ENCODE assay signal across 7 cellular contexts in genomic region chr3:141399979-141400971, GRCh38. TPM values are rescaled to one million over a fixed set of nuclear protein-coding genes. Genes with fewer than 3 reads are reported as not detected.
DNase-seq lines count a peak whose midpoint lies in the region; ATAC-seq and TF ChIP-seq lines count a peak whose summit lies in the region.

No MANE protein-coding gene starts in this region.

- peaks cover 0 to 4% (median 0%) of the 10 kb centered on the region in 6 donors for H3K9me3 Mint-ChIP-seq in immature natural killer cell
- peaks cover 5 to 7% of the 10 kb centered on the region in 2 donors for H3K9me3 Mint-ChIP-seq in stimulated activated naive B cell treated with anti-CD40 and anti-IgM and Interleukin-4, amounts not matched to agents 10 μg/mL and 1 μg/mL and 100 μg/mL, for 72 hours

- no peak overlapping the region for H3K4me2 ChIP-seq in smooth muscle cell

- no peak overlapping the region for H2AFZ ChIP-seq in smooth muscle cell (ENCODE audit: low read depth)

- 82% methylated on average over 5 of the region's 5 CpGs for WGBS in smooth muscle cell (ENCODE audit: low lambda C conversion rate)

- peaks cover 3% of the 10 kb centered on the region for H3K79me2 ChIP-seq in smooth muscle cell (ENCODE audit: low read depth)

- peak overlapping the region; percentile 96 for H3K27ac ChIP-seq in RWPE2 (ENCODE audit: poor library complexity, severe bottlenecking)
- no peak overlapping the region for H3K27ac ChIP-seq in smooth muscle cell (ENCODE audit: low read depth)

- H3K36me3 ChIP-seq in RWPE2 (ENCODE audit: low read depth) (peaks cover 50% of the 10 kb centered on the region), smooth muscle cell (ENCODE audit: low read depth) (peaks cover 20% of the 10 kb centered on the region)

- H3K4me3 ChIP-seq in RWPE2 (ENCODE audit: severe bottlenecking), result no peak overlapping the region
- H3K4me3 ChIP-seq in smooth muscle cell, result no peak overlapping the region

- peaks cover 14 to 27% (median 23%) of the 10 kb centered on the region in 3 donors for H3K36me3 Mint-ChIP-seq in immature natural killer cell
- H3K36me3 Mint-ChIP-seq in stimulated activated naive B cell treated with anti-CD40 and anti-IgM and Interleukin-4, amounts not matched to agents 10 μg/mL and 1 μg/mL and 100 μg/mL, for 72 hours, result peaks cover 15 to 31% of the 10 kb centered on the region in 2 donors

- TF ChIP-seq CTCF in GM20000 (IDR thresholded peaks at IDR 0.05; ENCODE audit: extremely low read depth, missing control alignments), result no peak
- no peak for TF ChIP-seq CTCF in RWPE2 (IDR thresholded peaks at IDR 0.05; ENCODE audit: poor library complexity, severe bottlenecking)
- no peak for TF ChIP-seq CTCF in smooth muscle cell (IDR thresholded peaks at IDR 0.05; ENCODE audit: borderline replicate concordance, insufficient read depth, poor library complexity, severe bottlenecking)

- H3K4me3 Mint-ChIP-seq in immature natural killer cell, result peak overlapping the region in 4 of 5 donors; percentile 53 to 88 (median 74)
- H3K4me3 Mint-ChIP-seq in stimulated activated naive B cell treated with anti-CD40 and anti-IgM and Interleukin-4, amounts not matched to agents 10 μg/mL and 1 μg/mL and 100 μg/mL, for 72 hours, result no peak overlapping the region

- H3K4me1 ChIP-seq in RWPE2 (ENCODE audit: insufficient read depth, poor library complexity, severe bottlenecking) (peaks cover 28% of the 10 kb centered on the region), smooth muscle cell (ENCODE audit: low read depth) (peaks cover 35% of the 10 kb centered on the region)

- H3K9ac ChIP-seq in smooth muscle cell (ENCODE audit: low read depth), result no peak overlapping the region

- peak overlapping the region; percentile 20 to 95 (median 64) for H3K27ac Mint-ChIP-seq in immature natural killer cell
- H3K27ac Mint-ChIP-seq in stimulated activated naive B cell treated with anti-CD40 and anti-IgM and Interleukin-4, amounts not matched to agents 10 μg/mL and 1 μg/mL and 100 μg/mL, for 72 hours, result peak overlapping the region; percentile 51

- H3K9me3 ChIP-seq in RWPE2 (ENCODE audit: severe bottlenecking) (no peaks in the 10 kb centered on the region), smooth muscle cell (replicated peaks; ENCODE audit: low read depth) (no peaks in the 10 kb centered on the region)

- H3K27me3 ChIP-seq in RWPE2 (ENCODE audit: insufficient read depth, poor library complexity, severe bottlenecking) (no peaks in the 10 kb centered on the region), smooth muscle cell (ENCODE audit: low read depth) (no peaks in the 10 kb centered on the region)

- peaks cover 0 to 8% (median 6%) of the 10 kb centered on the region in 3 donors for H3K27me3 Mint-ChIP-seq in immature natural killer cell (ENCODE audit: low read depth in 3 of 3)
- no peaks in the 10 kb centered on the region for H3K27me3 Mint-ChIP-seq in stimulated activated naive B cell treated with anti-CD40 and anti-IgM and Interleukin-4, amounts not matched to agents 10 μg/mL and 1 μg/mL and 100 μg/mL, for 72 hours

- DNase-seq in GM20000 (ENCODE audit: low spot score) (peak; percentile 32), RWPE2 (ENCODE audit: low spot score) (no peak), immature natural killer cell (no peak), smooth muscle cell (lab: John Stamatoyannopoulos, UW; ENCODE audit: unreplicated experiment) (no peak), SKM-1 (lab: John Stamatoyannopoulos, UW; ENCODE audit: unreplicated experiment) (no peak)
- DNase-seq in stimulated activated naive B cell treated with anti-CD40 and anti-IgM and Interleukin-4, amounts not matched to agents 10 μg/mL and 1 μg/mL and 100 μg/mL, for 72 hours, result no peak

- ATAC-seq in RWPE2 (ENCODE audit: low read depth) (no peak), HG03095 (IDR thresholded peaks at IDR 0.05; ENCODE audit: unreplicated experiment) (no peak)
- peak; percentile 11 to 37 for ATAC-seq in stimulated activated naive B cell treated with anti-CD40 and anti-IgM and Interleukin-4, amounts not matched to agents 10 μg/mL and 1 μg/mL and 100 μg/mL, for 72 hours (replicated peaks)

- H4K20me1 ChIP-seq in smooth muscle cell (ENCODE audit: low read depth), result no peaks in the 10 kb centered on the region

- peaks cover 18 to 44% of the 10 kb centered on the region in 2 donors for H3K4me1 Mint-ChIP-seq in immature natural killer cell
- H3K4me1 Mint-ChIP-seq in stimulated activated naive B cell treated with anti-CD40 and anti-IgM and Interleukin-4, amounts not matched to agents 10 μg/mL and 1 μg/mL and 100 μg/mL, for 72 hours, result peaks cover 14 to 20% of the 10 kb centered on the region in 2 donors

- H3F3A ChIP-seq in smooth muscle cell (ENCODE audit: low read depth), result no peaks in the 10 kb centered on the region

RNA-seq across cellular contexts. Expression of gene ZBTB38, which starts 32.0 kb away (rescaled TPM):
- 10 to 100 TPM; 31.4 to 98.7 (median 68.1) TPM for polyA plus RNA-seq in immature natural killer cell
- total RNA-seq in smooth muscle cell, result 68.0 and 108 TPM in 2 replicates
- 21.7 and 22.2 TPM in 2 replicates for polyA plus RNA-seq in smooth muscle cell

Comparison
In these comparisons a context has a peak if more than half of its experiments do, and no peak if none do; other contexts are left out.
1. ATAC-seq: peak in stimulated activated naive B cell treated with anti-CD40 and anti-IgM and Interleukin-4, amounts not matched to agents 10 μg/mL and 1 μg/mL and 100 μg/mL, for 72 hours (2 of 2); none in RWPE2 (single experiment) and HG03095 (single experiment).
2. H3K4me3 Mint-ChIP-seq: peak in immature natural killer cell (4 of 5); none in stimulated activated naive B cell treated with anti-CD40 and anti-IgM and Interleukin-4, amounts not matched to agents 10 μg/mL and 1 μg/mL and 100 μg/mL, for 72 hours (0 of 2).